Comparison of ENCODE assay signal across 8 cellular contexts in the genomic region with DNA sequence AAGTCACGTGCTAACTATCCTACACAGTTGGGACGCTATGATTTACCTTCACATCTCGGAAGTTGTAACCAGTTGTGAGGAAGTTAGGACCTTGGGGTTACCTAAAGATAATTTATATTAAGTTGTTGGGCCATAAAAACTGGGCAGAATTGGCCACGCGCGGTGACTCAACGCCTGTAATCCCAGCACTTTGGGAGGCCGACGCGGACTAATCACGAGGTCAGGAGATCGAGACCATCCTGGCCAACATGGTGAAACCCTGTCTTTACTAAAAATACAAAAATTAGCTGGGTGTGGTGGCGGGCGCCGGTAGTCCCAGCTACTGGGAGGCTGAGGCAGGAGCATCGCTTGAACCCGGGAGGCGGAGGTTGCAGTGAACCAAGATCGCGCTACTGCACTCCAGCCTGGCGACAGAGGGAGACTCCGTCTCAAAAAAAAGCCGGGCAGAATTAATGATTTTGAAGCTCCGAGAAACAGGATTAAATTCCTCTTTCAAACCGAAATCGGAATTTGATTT. TPM values are rescaled to one million over a fixed set of nuclear protein-coding genes. Genes with fewer than 3 reads are reported as not detected.
DNase-seq lines count a peak whose midpoint lies in the region; ATAC-seq and TF ChIP-seq lines count a peak whose summit lies in the region.
"Not testable (repeated sequence)": the region's sequence is repeated elsewhere in the genome, so short reads cannot be mapped to it uniquely, and the experiment has no call there.

No MANE protein-coding gene starts in this region.

- H3K4me3 Mint-ChIP-seq in activated B cell treated with CpG ODN at 0.5 μM for 24 hours = peak overlapping the region; percentile 88

- WGBS in GM23248 (ENCODE audit: low coverage in 1 of 2, low lambda C conversion rate in 2 of 2, missing lambda C conversion rate in 2 of 2), 2 experiments = 1% methylated on average over 25 to 26 of the region's 26 CpGs

- not testable (repeated sequence) for ATAC-seq in activated B cell treated with CpG ODN at 0.5 μM for 24 hours (ENCODE audit: low read depth)

- H3K79me2 ChIP-seq in GM23248 (ENCODE audit: insufficient read depth) = peaks cover 50% of the 10 kb centered on the region

- DNase-seq in ACHN (peak; percentile 45), GM23248 (peak; percentile 87), NCI-H460 (ENCODE audit: extremely low read depth, low read depth) (peak; percentile 14), astrocyte of the spinal cord (ENCODE audit: low read depth, low spot score) (peak; percentile 65), foreskin melanocyte (peak; percentile 28)
- DNase-seq in activated B cell treated with CpG ODN at 0.5 μM for 24 hours = not testable (repeated sequence)
- DNase-seq in stimulated activated CD4-positive, alpha-beta T cell treated with anti-CD3 and anti-CD28 coated beads, Interleukin-12 subunit alpha, Interleukin-12 subunit beta, amount 100 ng/mL, for 48 hours (ENCODE audit: low read depth in 2 of 3, low spot score in 1 of 3) = peak; percentile 8 to 19 (median 12)

- peaks cover 18% of the 10 kb centered on the region for H3K4me1 ChIP-seq in GM23248 (ENCODE audit: insufficient read depth)
- H3K4me1 ChIP-seq in mononuclear cell (ENCODE audit: insufficient read depth, low read length) = peaks cover 18% of the 10 kb centered on the region

- in situ Hi-C loops in ACHN (cut with HindIII; ENCODE audit: low pct_ligation_motif_present, low pct_unique_long_range_greater_than_20kb, low sequenced_read_pairs); GM23248 (cut with MboI); astrocyte of the spinal cord (cut with HindIII; ENCODE audit: low sequenced_read_pairs): not testable (repeated sequence)

- CTCF ChIA-PET in activated B cell treated with CpG ODN at 0.5 μM for 24 hours (lab: Charles Lee) = interaction anchor here (1.0 kb wide), 1 partner anchor 113 kb away, joined by 4 read pairs; no protein-coding TSS in a partner anchor

- H3K9me2 ChIP-seq in GM23248 (ENCODE audit: insufficient read depth) = not testable (repeated sequence)

- H3K9me3 ChIP-seq in GM23248 (ENCODE audit: low read depth); mononuclear cell (ENCODE audit: low read depth, low read length): not testable (repeated sequence)

- H3K4me3 ChIP-seq in GM23248 (peak overlapping the region; percentile 80), astrocyte of the spinal cord (ENCODE audit: low read depth, low read length) (peak overlapping the region; percentile 74), mononuclear cell (ENCODE audit: low read length) (peak overlapping the region; percentile 87)

- H3F3A ChIP-seq in GM23248 (ENCODE audit: insufficient read depth) = not testable (repeated sequence)

- not testable (repeated sequence) for H3K27me3 ChIP-seq in GM23248 (replicated peaks; ENCODE audit: insufficient read depth); mononuclear cell (ENCODE audit: insufficient read depth, low read length)

- peak overlapping the region; percentile 89 for H3K27ac ChIP-seq in GM23248

- not testable (repeated sequence) for TF ChIP-seq CTCF in activated B cell treated with CpG ODN at 0.5 μM for 24 hours (IDR thresholded peaks at IDR 0.05)
- TF ChIP-seq CTCF in astrocyte of the spinal cord (IDR thresholded peaks at IDR 0.05; ENCODE audit: low read depth, low read length) = peak; percentile 27

- not testable (repeated sequence) for H3K27me3 Mint-ChIP-seq in activated B cell treated with CpG ODN at 0.5 μM for 24 hours

- peaks cover 61% of the 10 kb centered on the region for H3K4me1 Mint-ChIP-seq in activated B cell treated with CpG ODN at 0.5 μM for 24 hours

- peak overlapping the region; percentile 88 for H3K9ac ChIP-seq in GM23248

- peak overlapping the region; percentile 68 for H2AFZ ChIP-seq in GM23248

- H3K27ac Mint-ChIP-seq in activated B cell treated with CpG ODN at 0.5 μM for 24 hours = peak overlapping the region; percentile 92

- H3K36me3 Mint-ChIP-seq in activated B cell treated with CpG ODN at 0.5 μM for 24 hours (ENCODE audit: low read depth) = not testable (repeated sequence)

- not testable (repeated sequence) for H3K9me3 Mint-ChIP-seq in activated B cell treated with CpG ODN at 0.5 μM for 24 hours

- not testable (repeated sequence) for H4K20me1 ChIP-seq in GM23248 (ENCODE audit: insufficient read depth)

- peak overlapping the region; percentile 97 for H3K4me2 ChIP-seq in GM23248 (ENCODE audit: unreplicated experiment)

- intact Hi-C loops in activated B cell treated with CpG ODN at 0.5 μM for 24 hours (cut with micrococcal nuclease) = loop anchor here (5.0 kb wide), 1 partner anchor 37 kb away; no protein-coding TSS in a partner anchor

- POLR2A ChIA-PET in activated B cell treated with CpG ODN at 0.5 μM for 24 hours (lab: Charles Lee) = interaction anchor here (0.6 to 5.9 kb wide), 14 partner anchors 12 to 200 kb away, joined by 3 to 39 read pairs (median 9); a partner anchor contains a TSS

- H3K36me3 ChIP-seq in GM23248 (ENCODE audit: low read depth) = not testable (repeated sequence)

RNA-seq across cellular contexts. Expression of a gene that starts 1.1 kb away (rescaled TPM):
- total RNA-seq in GM23248 (2014; rRNA removed; shearing (Covaris generic)) = 101 and 130 TPM in 2 replicates
- polyA plus RNA-seq in GM23248 (2016; fragmentation: Nextera tagmentation; extraction: Ambion mirVana) = 102 and 104 TPM in 2 replicates
- 81.4 and 91.6 TPM in 2 replicates for total RNA-seq in NCI-H460 (2014; rRNA removed; shearing (Covaris generic))
- polyA plus RNA-seq in NCI-H460 (2014; cell fraction: nucleus; rRNA removed) = 86.6 and 130 TPM in 2 replicates
- total RNA-seq in activated B cell treated with CpG ODN at 0.5 μM for 24 hours (95.5 and 101 TPM in 2 replicates), mononuclear cell (177 TPM)
